1 cellular context compared by ENCODE assay signal in genomic region chr17:5558815-5559785, GRCh38.
TF ChIP-seq lines count a peak whose summit lies in the region.

No MANE protein-coding gene starts in this region.

TF ChIP-seq in endothelial cell of umbilical vein, 7 proteins besides CTCF, POLR2A, EP300 and RAD21 (continued from another document):
- TF ChIP-seq GATA2 (IDR thresholded peaks at IDR 0.05; ENCODE audit: insufficient read depth, insufficient read length, low read depth, low read length), result no peak
- TF ChIP-seq EZH2 (IDR thresholded peaks at IDR 0.05; ENCODE audit: borderline replicate concordance, low read depth, low read length, severe bottlenecking), result no peak
- no peak for TF ChIP-seq POLR2AphosphoS5 (IDR thresholded peaks at IDR 0.05; ENCODE audit: insufficient read depth, low read depth, low read length)
- TF ChIP-seq FOS (IDR thresholded peaks at IDR 0.05; ENCODE audit: borderline replicate concordance, insufficient read depth, low read length), result no peak
- no peak for TF ChIP-seq JUN (IDR thresholded peaks at IDR 0.05; ENCODE audit: borderline replicate concordance, insufficient read depth, insufficient read length, low read depth)
- TF ChIP-seq MAX (IDR thresholded peaks at IDR 0.05; ENCODE audit: insufficient read depth, insufficient read length), result no peak
TF ChIP-seq in endothelial cell of umbilical vein: peak in this region for 0.
